13 cellular contexts compared by ENCODE assay signal in the genomic region with DNA sequence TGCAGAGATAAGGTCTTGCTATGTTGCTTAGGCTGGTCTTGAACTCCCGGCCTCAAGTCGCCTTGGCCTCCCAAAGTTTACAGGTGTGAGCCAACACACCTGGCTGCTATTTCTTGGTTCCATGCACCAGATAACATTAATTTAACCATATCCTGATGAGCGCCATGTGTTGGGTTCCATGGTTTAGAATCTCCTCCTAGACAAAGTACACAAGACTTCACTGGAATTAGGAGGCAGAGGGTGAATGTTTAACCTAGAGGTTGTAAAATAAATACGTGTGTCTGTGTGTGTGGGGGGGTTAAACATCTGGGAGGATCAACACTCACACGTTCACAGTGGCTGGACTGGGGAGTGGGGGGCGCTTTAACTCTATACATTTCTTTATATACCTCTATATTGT. TPM values are rescaled to one million over a fixed set of nuclear protein-coding genes. Genes with fewer than 3 reads are reported as not detected.
"Had no signal": no experiment of that assay in that cellular context is flagged by ENCODE, and none has a peak within 500 bp of the region (broad histone marks: within the 10 kb centered on the region; RNA-seq: fewer than 3 reads in every experiment).

No MANE protein-coding gene starts in this region.

- ATAC-seq: T-helper 17 cell, WTC11 had no signal

- H3K27ac ChIP-seq: neural progenitor cell, spleen had no signal

- H2AFZ ChIP-seq: neural progenitor cell had no signal

- H3K4me1 Mint-ChIP-seq: activated CD4-positive, alpha-beta T cell treated with anti-CD3 and anti-CD28 coated beads, Interleukin-2, amount 10 ng/mL, durations not matched to agents 24 days and 14 days; activated naive CD4-positive, alpha-beta T cell treated with anti-CD3 and anti-CD28 coated beads, Interleukin-2, amount 10 ng/mL, durations not matched to agents 7 days and 5 days; immature natural killer cell had no signal

- H3K9ac ChIP-seq: neural progenitor cell had no signal

- H3K4me3 ChIP-seq: neural progenitor cell, spleen had no signal

- DNase-seq: activated CD4-positive, alpha-beta T cell treated with anti-CD3 and anti-CD28 coated beads, Interleukin-2, amount 10 ng/mL, durations not matched to agents 24 days and 14 days; immature natural killer cell; left ventricle myocardium superior; mesendoderm; right cardiac atrium; stimulated activated CD4-positive, alpha-beta T cell treated with anti-CD3 and anti-CD28 coated beads, Interleukin-2, amount 100 ng/mL, for 24 hours; stimulated activated naive CD4-positive, alpha-beta T cell; T-helper 17 cell; trophoblast cell had no signal

- H3K9me3 Mint-ChIP-seq: activated CD4-positive, alpha-beta T cell treated with anti-CD3 and anti-CD28 coated beads, Interleukin-2, amount 10 ng/mL, durations not matched to agents 24 days and 14 days; activated naive CD4-positive, alpha-beta T cell treated with anti-CD3 and anti-CD28 coated beads, Interleukin-2, amount 10 ng/mL, durations not matched to agents 7 days and 5 days; immature natural killer cell; neural progenitor cell; WTC11 had no signal

- H3K4me2 ChIP-seq: neural progenitor cell had no signal

- H3K36me3 ChIP-seq: neural progenitor cell, spleen had no signal

- H3K4me3 Mint-ChIP-seq: activated CD4-positive, alpha-beta T cell treated with anti-CD3 and anti-CD28 coated beads, Interleukin-2, amount 10 ng/mL, durations not matched to agents 24 days and 14 days; activated naive CD4-positive, alpha-beta T cell treated with anti-CD3 and anti-CD28 coated beads, Interleukin-2, amount 10 ng/mL, durations not matched to agents 7 days and 5 days; immature natural killer cell; neural progenitor cell; T-helper 17 cell; WTC11 had no signal

- H3K36me3 Mint-ChIP-seq: activated naive CD4-positive, alpha-beta T cell treated with anti-CD3 and anti-CD28 coated beads, Interleukin-2, amount 10 ng/mL, durations not matched to agents 7 days and 5 days; immature natural killer cell; neural progenitor cell; WTC11 had no signal

- H3K27ac Mint-ChIP-seq: activated CD4-positive, alpha-beta T cell treated with anti-CD3 and anti-CD28 coated beads, Interleukin-2, amount 10 ng/mL, durations not matched to agents 24 days and 14 days; activated naive CD4-positive, alpha-beta T cell treated with anti-CD3 and anti-CD28 coated beads, Interleukin-2, amount 10 ng/mL, durations not matched to agents 7 days and 5 days; immature natural killer cell; T-helper 17 cell; WTC11 had no signal

- H3K27me3 ChIP-seq: neural progenitor cell had no signal

- H3K9me3 ChIP-seq: spleen had no signal

RNA-seq across cellular contexts. Expression of a gene that starts 32.4 kb away (rescaled TPM):
- total RNA-seq: activated CD4-positive, alpha-beta T cell treated with anti-CD3 and anti-CD28 coated beads, Interleukin-2, amount 10 ng/mL, durations not matched to agents 24 days and 14 days; T-helper 17 cell had no signal
